In genomic region chr2:233063269-233063975, GRCh38 we compare ENCODE assay signal across 7 cellular contexts. TPM values are rescaled to one million over a fixed set of nuclear protein-coding genes. Genes with fewer than 3 reads are reported as not detected.
DNase-seq lines count a peak whose midpoint lies in the region; ATAC-seq and TF ChIP-seq lines count a peak whose summit lies in the region.

No MANE protein-coding gene starts in this region.

- peak; percentile 32 for DNase-seq in Jurkat, Clone E6-1 (ENCODE audit: low read depth, low spot score)
- DNase-seq in inferior parietal cortex (ENCODE audit: extremely low spot score): no peak
- DNase-seq in omental fat pad (ENCODE audit: low spot score): no peak
- no peak for DNase-seq in NK-92 (lab: John Stamatoyannopoulos, UW; ENCODE audit: unreplicated experiment)

- TF ChIP-seq CTCF in omental fat pad (IDR thresholded peaks at IDR 0.05): no peak

- H3K4me3 ChIP-seq in Jurkat, Clone E6-1 (ENCODE audit: low read length): no peak overlapping the region

- ATAC-seq in GM18498 (IDR thresholded peaks at IDR 0.05; ENCODE audit: unreplicated experiment) (peak; percentile 48), GM21423 (IDR thresholded peaks at IDR 0.05; ENCODE audit: unreplicated experiment) (peak; percentile 41), esophagus mucosa (peak; percentile 11), omental fat pad (ENCODE audit: low FRiP score) (no peak)

RNA-seq across cellular contexts. Expression of gene INPP5D, which starts 3.3 kb away (rescaled TPM):
- polyA plus RNA-seq in Jurkat, Clone E6-1 (2012; ENCODE audit: insufficient read depth, insufficient read length): 19.7 TPM
- total RNA-seq in esophagus mucosa (6.2 TPM), omental fat pad (10 to 100 TPM; 17.9 to 55.8 (median 27.6) TPM)

RNA-seq across cellular contexts. Expression of gene NEU2, which starts 30.9 kb away (rescaled TPM):
- polyA plus RNA-seq in Jurkat, Clone E6-1 (2012; ENCODE audit: insufficient read depth, insufficient read length): not detected
- total RNA-seq in esophagus mucosa (not detected), omental fat pad (not detected)

RNA-seq across cellular contexts. Expression of gene NGEF, which starts 50.4 kb away (rescaled TPM):
- not detected for polyA plus RNA-seq in Jurkat, Clone E6-1 (2012; ENCODE audit: insufficient read depth, insufficient read length)
- total RNA-seq in esophagus mucosa (6.1 TPM), omental fat pad (1 to 10 TPM in 3 of 4 donors, not detected in 1; 1.1 to 1.9 (median 1.3) TPM)
